ENCODE assay signal across 2 cellular contexts in genomic region chr9:133882849-133883248, GRCh38.
TF ChIP-seq lines count a peak whose summit lies in the region.

No MANE protein-coding gene starts in this region.

TF ChIP-seq in SK-N-SH, 30 proteins besides CTCF, POLR2A, EP300 and RAD21 (continued from another document):
- TF ChIP-seq PBX3 (IDR thresholded peaks at IDR 0.05) (no peak), POLR2AphosphoS5 (IDR thresholded peaks at IDR 0.05; ENCODE audit: low read depth, low read length) (no peak), FOSL2 (IDR thresholded peaks at IDR 0.05; ENCODE audit: borderline replicate concordance, low read depth) (no peak), NFIC (IDR thresholded peaks at IDR 0.05; ENCODE audit: borderline replicate concordance) (no peak), USF2 (IDR thresholded peaks at IDR 0.05; ENCODE audit: borderline replicate concordance, low read depth, low read length) (no peak), IRF3 (IDR thresholded peaks at IDR 0.05; ENCODE audit: low read depth, low read length) (no peak), MEF2A (IDR thresholded peaks at IDR 0.05; ENCODE audit: borderline replicate concordance, low read depth) (no peak), FOXM1 (IDR thresholded peaks at IDR 0.05; ENCODE audit: low read depth) (no peak), YY1 (IDR thresholded peaks at IDR 0.05; ENCODE audit: low read depth) (no peak), NRF1 (IDR thresholded peaks at IDR 0.05; ENCODE audit: low read depth, low read length) (no peak), TAF1 (IDR thresholded peaks at IDR 0.05; ENCODE audit: borderline replicate concordance, low read depth, low read length) (no peak)

TF ChIP-seq in SK-N-SH treated with all-trans-retinoic acid at 6 μM for 48 hours, 23 proteins besides CTCF, POLR2A, EP300 and RAD21 (continued from another document):
- no peak for TF ChIP-seq PATZ1 (CRISPR knock-in tag; IDR thresholded peaks at IDR 0.05; ENCODE audit: borderline replicate concordance)
- TF ChIP-seq PPARA (CRISPR knock-in tag; IDR thresholded peaks at IDR 0.05; ENCODE audit: borderline replicate concordance): no peak
